16 cellular contexts compared by ENCODE assay signal in the genomic region with DNA sequence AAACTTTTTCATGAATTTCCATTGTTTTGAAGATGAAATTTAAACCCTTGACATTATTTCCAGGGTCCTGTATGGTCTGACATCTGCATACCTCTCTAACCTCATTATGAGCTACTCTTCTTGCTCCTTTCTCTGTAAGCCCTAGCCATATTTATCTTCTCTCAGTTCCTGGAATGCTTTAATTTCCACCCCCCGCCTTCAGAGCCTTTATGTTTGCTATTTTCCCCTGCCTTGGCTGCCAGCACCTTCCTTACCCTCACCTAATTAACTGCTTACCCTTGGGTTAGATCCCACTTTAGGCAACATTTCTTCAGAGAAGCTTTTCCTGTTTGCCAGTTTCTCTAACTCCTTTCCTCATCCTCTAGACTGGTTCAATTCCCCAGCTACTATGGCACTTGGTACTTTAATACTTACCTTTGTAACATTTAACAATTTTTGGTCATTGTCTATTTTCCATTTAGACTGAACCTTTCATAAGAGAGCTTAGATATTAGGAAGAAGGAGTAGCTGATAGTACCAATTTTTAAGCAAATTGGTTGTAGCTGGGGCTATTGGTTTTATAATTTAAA. TPM values are rescaled to one million over a fixed set of nuclear protein-coding genes. Genes with fewer than 3 reads are reported as not detected.
DNase-seq lines count a peak whose midpoint lies in the region; ATAC-seq and TF ChIP-seq lines count a peak whose summit lies in the region.
"Had no signal": no experiment of that assay in that cellular context is flagged by ENCODE, and none has a peak within 500 bp of the region (broad histone marks: within the 10 kb centered on the region; RNA-seq: fewer than 3 reads in every experiment).

No MANE protein-coding gene starts in this region.

- H3K27ac ChIP-seq in MM.1S (ENCODE audit: low read length), result no peak overlapping the region
- H3K27ac ChIP-seq: transverse colon had no signal

- H3K9ac ChIP-seq in MM.1S (ENCODE audit: low read length), result no peak overlapping the region

- TF ChIP-seq CTCF in WTC11 (IDR thresholded peaks at IDR 0.05) (no peak), MM.1S (IDR thresholded peaks at IDR 0.05; ENCODE audit: low read length) (no peak)

- H3K79me2 ChIP-seq in MM.1S (ENCODE audit: low read length), result peaks cover 40% of the 10 kb centered on the region

- no peaks in the 10 kb centered on the region for H3K4me1 ChIP-seq in MM.1S (ENCODE audit: low read length)

- no peaks in the 10 kb centered on the region for H3K9me2 ChIP-seq in MM.1S (replicated peaks; ENCODE audit: insufficient read depth, low read length)

- H3K9me3 Mint-ChIP-seq in activated naive CD4-positive, alpha-beta T cell treated with anti-CD3 and anti-CD28 coated beads, Interleukin-2, amount 10 ng/mL, durations not matched to agents 7 days and 5 days, result no peaks in the 10 kb centered on the region
- peaks cover 5% of the 10 kb centered on the region for H3K9me3 Mint-ChIP-seq in WTC11
- H3K9me3 Mint-ChIP-seq in stimulated activated naive CD8-positive, alpha-beta T cell treated with anti-CD3 and anti-CD28 coated beads, Interleukin-15, amount 100 ng/mL, for 72 hours, result no peaks in the 10 kb centered on the region
- H3K9me3 Mint-ChIP-seq: T-helper 1 cell treated with Interleukin-12 subunit alpha and Interleukin-12 subunit beta and Interleukin-4 antibody, amounts not matched to agents 30 μg/mL and 1 μg/mL, for 36 hours had no signal

- peaks cover under 1% of the 10 kb centered on the region; the same call in 1 of the 2 replicates for H3F3A ChIP-seq in MM.1S (ENCODE audit: insufficient read depth, low read length)

- DNase-seq in activated naive CD4-positive, alpha-beta T cell treated with anti-CD3 and anti-CD28 coated beads, Interleukin-2, amount 10 ng/mL, durations not matched to agents 7 days and 5 days, result no peak
- DNase-seq in activated naive CD4-positive, alpha-beta T cell treated with Interleukin-2 at 50 U/mL for 16 hours, result no peak
- DNase-seq in WTC11 (ENCODE audit: low spot score), result no peak
- DNase-seq in iPS-NIHi7 (ENCODE audit: extremely low spot score), result peak; percentile 14
- no peak for DNase-seq in stimulated activated naive CD8-positive, alpha-beta T cell treated with anti-CD3 and anti-CD28 coated beads, Interleukin-15, amount 100 ng/mL, for 72 hours
- DNase-seq in COR-L47 (lab: John Stamatoyannopoulos, UW), result no peak
- DNase-seq in MM.1S, result no peak
- DNase-seq: activated CD4-positive, alpha-beta T cell treated with anti-CD3 and anti-CD28 coated beads, Interleukin-2, amount 50 U/mL, for 48 hours; NCI-H1436; NCI-H446; PC-3; posterior cingulate gyrus; stimulated activated CD4-positive, alpha-beta T cell treated with anti-CD3 and anti-CD28 coated beads, Interleukin-15, amount 100 ng/mL, for 24 hours; transverse colon had no signal

- no peaks in the 10 kb centered on the region for H4K20me1 ChIP-seq in MM.1S (ENCODE audit: insufficient read depth, low read length)

- no peaks in the 10 kb centered on the region for H3K9me3 ChIP-seq in MM.1S (replicated peaks; ENCODE audit: insufficient read depth, low read length)
- H3K9me3 ChIP-seq: transverse colon had no signal

- no peaks in the 10 kb centered on the region for H3K27me3 Mint-ChIP-seq in activated naive CD4-positive, alpha-beta T cell treated with anti-CD3 and anti-CD28 coated beads, Interleukin-2, amount 10 ng/mL, durations not matched to agents 7 days and 5 days
- H3K27me3 Mint-ChIP-seq in WTC11 (ENCODE audit: low read depth), result no peaks in the 10 kb centered on the region
- H3K27me3 Mint-ChIP-seq in stimulated activated naive CD8-positive, alpha-beta T cell treated with anti-CD3 and anti-CD28 coated beads, Interleukin-15, amount 100 ng/mL, for 72 hours, result no peaks in the 10 kb centered on the region

- CTCF ChIA-PET in activated naive CD4-positive, alpha-beta T cell treated with anti-CD3 and anti-CD28 coated beads, Interleukin-2, amount 10 ng/mL, durations not matched to agents 7 days and 5 days (lab: Charles Lee), result interaction anchor here (1.3 kb wide), 1 partner anchor 16 kb away, joined by 3 read pairs; no protein-coding TSS in a partner anchor
- CTCF ChIA-PET in WTC11 (lab: Charles Lee), result interaction anchor here (1.1 to 1.5 kb wide), 2 partner anchors 22 to 560 kb away, joined by 3 read pairs; no protein-coding TSS in a partner anchor

- H3K4me2 ChIP-seq in MM.1S (ENCODE audit: low read depth, low read length), result no peak overlapping the region

- H3K36me3 ChIP-seq in MM.1S (replicated peaks; ENCODE audit: insufficient read depth, low read length), result no peaks in the 10 kb centered on the region
- H3K36me3 ChIP-seq: transverse colon had no signal

- peaks cover 69% of the 10 kb centered on the region for H3K4me1 Mint-ChIP-seq in activated naive CD4-positive, alpha-beta T cell treated with anti-CD3 and anti-CD28 coated beads, Interleukin-2, amount 10 ng/mL, durations not matched to agents 7 days and 5 days
- H3K4me1 Mint-ChIP-seq in WTC11, result peaks cover 62% of the 10 kb centered on the region
- peaks cover 78% of the 10 kb centered on the region for H3K4me1 Mint-ChIP-seq in stimulated activated naive CD8-positive, alpha-beta T cell treated with anti-CD3 and anti-CD28 coated beads, Interleukin-15, amount 100 ng/mL, for 72 hours

- H2AFZ ChIP-seq in MM.1S (ENCODE audit: low read length), result no peak overlapping the region

- no peak overlapping the region for H3K4me3 ChIP-seq in MM.1S (ENCODE audit: low read length)
- H3K4me3 ChIP-seq: transverse colon had no signal

- H3K27me3 ChIP-seq in MM.1S (replicated peaks; ENCODE audit: insufficient read depth, low read length), result no peaks in the 10 kb centered on the region
- H3K27me3 ChIP-seq: transverse colon had no signal

- H3K36me3 Mint-ChIP-seq in activated naive CD4-positive, alpha-beta T cell treated with anti-CD3 and anti-CD28 coated beads, Interleukin-2, amount 10 ng/mL, durations not matched to agents 7 days and 5 days, result peaks cover 60% of the 10 kb centered on the region
- peaks cover 18% of the 10 kb centered on the region for H3K36me3 Mint-ChIP-seq in WTC11

- H3K27ac Mint-ChIP-seq in activated naive CD4-positive, alpha-beta T cell treated with anti-CD3 and anti-CD28 coated beads, Interleukin-2, amount 10 ng/mL, durations not matched to agents 7 days and 5 days, result peak overlapping the region; percentile 13
- H3K27ac Mint-ChIP-seq in WTC11, result peak overlapping the region; percentile 52
- peak overlapping the region; percentile 4 to 21 for H3K27ac Mint-ChIP-seq in stimulated activated naive CD8-positive, alpha-beta T cell treated with anti-CD3 and anti-CD28 coated beads, Interleukin-15, amount 100 ng/mL, for 72 hours
- H3K27ac Mint-ChIP-seq: T-helper 1 cell treated with Interleukin-12 subunit alpha and Interleukin-12 subunit beta and Interleukin-4 antibody, amounts not matched to agents 30 μg/mL and 1 μg/mL, for 36 hours had no signal

- POLR2A ChIA-PET in WTC11 (lab: Charles Lee), result no interaction called here

- peak; percentile 24 for ATAC-seq in WTC11
- ATAC-seq in stimulated activated naive CD8-positive, alpha-beta T cell treated with anti-CD3 and anti-CD28 coated beads, Interleukin-15, amount 100 ng/mL, for 72 hours, result no peak
- no peak for ATAC-seq in HG02571 (IDR thresholded peaks at IDR 0.05; ENCODE audit: unreplicated experiment)
- ATAC-seq: PC-3 had no signal

- H3K4me3 Mint-ChIP-seq in activated naive CD4-positive, alpha-beta T cell treated with anti-CD3 and anti-CD28 coated beads, Interleukin-2, amount 10 ng/mL, durations not matched to agents 7 days and 5 days, result no peak overlapping the region
- 0 out of 2 replicates have a peak overlapping the region, but pooled peaks have one; percentile 4 for H3K4me3 Mint-ChIP-seq in WTC11
- peak overlapping the region; percentile 5 to 27 for H3K4me3 Mint-ChIP-seq in stimulated activated naive CD8-positive, alpha-beta T cell treated with anti-CD3 and anti-CD28 coated beads, Interleukin-15, amount 100 ng/mL, for 72 hours
- H3K4me3 Mint-ChIP-seq: T-helper 1 cell treated with Interleukin-12 subunit alpha and Interleukin-12 subunit beta and Interleukin-4 antibody, amounts not matched to agents 30 μg/mL and 1 μg/mL, for 36 hours had no signal

TF ChIP-seq in WTC11, 78 proteins besides CTCF, POLR2A, EP300 and RAD21 (continues in another document):
- TF ChIP-seq NFE2L1 (CRISPR knock-in tag; IDR thresholded peaks at IDR 0.05), result no peak
- no peak for TF ChIP-seq NR3C1 (CRISPR knock-in tag; conservative IDR thresholded peaks at IDR 0.05; ENCODE audit: low read depth)
- TF ChIP-seq, protein P1, sequence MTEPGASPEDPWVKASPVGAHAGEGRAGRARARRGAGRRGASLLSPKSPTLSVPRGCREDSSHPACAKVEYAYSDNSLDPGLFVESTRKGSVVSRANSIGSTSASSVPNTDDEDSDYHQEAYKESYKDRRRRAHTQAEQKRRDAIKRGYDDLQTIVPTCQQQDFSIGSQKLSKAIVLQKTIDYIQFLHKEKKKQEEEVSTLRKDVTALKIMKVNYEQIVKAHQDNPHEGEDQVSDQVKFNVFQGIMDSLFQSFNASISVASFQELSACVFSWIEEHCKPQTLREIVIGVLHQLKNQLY (CRISPR knock-in tag; IDR thresholded peaks at IDR 0.05), result no peak
- TF ChIP-seq, protein P2, sequence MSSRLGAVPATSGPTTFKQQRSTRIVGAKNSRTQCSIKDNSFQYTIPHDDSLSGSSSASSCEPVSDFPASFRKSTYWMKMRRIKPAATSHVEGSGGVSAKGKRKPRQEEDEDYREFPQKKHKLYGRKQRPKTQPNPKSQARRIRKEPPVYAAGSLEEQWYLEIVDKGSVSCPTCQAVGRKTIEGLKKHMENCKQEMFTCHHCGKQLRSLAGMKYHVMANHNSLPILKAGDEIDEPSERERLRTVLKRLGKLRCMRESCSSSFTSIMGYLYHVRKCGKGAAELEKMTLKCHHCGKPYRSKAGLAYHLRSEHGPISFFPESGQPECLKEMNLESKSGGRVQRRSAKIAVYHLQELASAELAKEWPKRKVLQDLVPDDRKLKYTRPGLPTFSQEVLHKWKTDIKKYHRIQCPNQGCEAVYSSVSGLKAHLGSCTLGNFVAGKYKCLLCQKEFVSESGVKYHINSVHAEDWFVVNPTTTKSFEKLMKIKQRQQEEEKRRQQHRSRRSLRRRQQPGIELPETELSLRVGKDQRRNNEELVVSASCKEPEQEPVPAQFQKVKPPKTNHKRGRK (CRISPR knock-in tag; IDR thresholded peaks at IDR 0.05; ENCODE audit: borderline replicate concordance), result no peak
- TF ChIP-seq, protein P3, sequence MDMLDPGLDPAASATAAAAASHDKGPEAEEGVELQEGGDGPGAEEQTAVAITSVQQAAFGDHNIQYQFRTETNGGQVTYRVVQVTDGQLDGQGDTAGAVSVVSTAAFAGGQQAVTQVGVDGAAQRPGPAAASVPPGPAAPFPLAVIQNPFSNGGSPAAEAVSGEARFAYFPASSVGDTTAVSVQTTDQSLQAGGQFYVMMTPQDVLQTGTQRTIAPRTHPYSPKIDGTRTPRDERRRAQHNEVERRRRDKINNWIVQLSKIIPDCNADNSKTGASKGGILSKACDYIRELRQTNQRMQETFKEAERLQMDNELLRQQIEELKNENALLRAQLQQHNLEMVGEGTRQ (CRISPR knock-in tag; IDR thresholded peaks at IDR 0.05), result no peak
- no peak for TF ChIP-seq ETV6 (CRISPR knock-in tag; IDR thresholded peaks at IDR 0.05)
- no peak for TF ChIP-seq PRRX2 (CRISPR knock-in tag; IDR thresholded peaks at IDR 0.05)

RNA-seq across cellular contexts. Expression of a gene that starts 6.0 kb away (rescaled TPM):
- total RNA-seq in WTC11 (2021), result 21.1 to 22.8 TPM (median 21.4 TPM) in 3 replicates

RNA-seq across cellular contexts. Expression of a gene that starts 29.0 kb away (rescaled TPM):
- total RNA-seq in WTC11 (2021), result 74.7 to 96.4 TPM (median 89.1 TPM) in 3 replicates

RNA-seq across cellular contexts. Expression of a gene that starts 40.6 kb away (rescaled TPM):
- total RNA-seq in WTC11 (2021), result 44.6 to 58.8 TPM (median 57.8 TPM) in 3 replicates

RNA-seq across cellular contexts. Expression of a gene that starts 55.4 kb away (rescaled TPM):
- total RNA-seq in WTC11 (2021), result 39.5 to 43.5 TPM (median 43.5 TPM) in 3 replicates
